14 cellular contexts compared by ENCODE assay signal in the genomic region with DNA sequence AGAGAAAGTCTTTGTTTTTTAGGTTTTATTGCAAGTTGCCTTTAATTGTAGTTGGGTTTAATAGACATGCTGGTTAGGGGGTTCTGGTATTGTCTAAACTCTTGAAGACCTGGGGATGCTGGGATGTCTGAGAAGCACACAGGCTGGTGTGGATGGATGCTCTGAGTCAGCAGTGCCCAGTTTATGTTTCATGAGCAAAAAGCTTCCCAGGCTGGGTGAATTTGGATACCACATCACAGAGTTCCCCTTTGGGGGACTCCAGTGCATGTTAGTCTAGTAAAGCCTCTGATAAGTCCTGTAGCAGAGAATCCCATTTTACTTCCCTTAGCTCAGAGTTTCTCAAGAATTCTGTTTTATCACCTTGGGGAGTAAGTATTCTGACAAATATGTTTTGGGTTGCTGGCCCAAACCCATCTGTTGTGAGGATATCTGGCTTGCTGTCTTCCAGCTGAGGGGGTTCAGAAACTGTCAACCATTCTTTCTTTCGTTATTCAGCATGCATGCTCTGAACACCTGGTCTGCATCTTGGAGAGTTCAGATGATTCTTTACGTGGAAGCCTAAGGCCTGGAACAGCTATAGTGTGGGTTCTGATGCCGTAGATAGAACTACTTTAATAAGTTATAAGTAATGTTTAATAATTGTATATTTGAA.
DNase-seq lines count a peak whose midpoint lies in the region; ATAC-seq and TF ChIP-seq lines count a peak whose summit lies in the region.
"Had no signal": no experiment of that assay in that cellular context is flagged by ENCODE, and none has a peak within 500 bp of the region (broad histone marks: within the 10 kb centered on the region; RNA-seq: fewer than 3 reads in every experiment).

No MANE protein-coding gene starts in this region.

- H3K27me3 Mint-ChIP-seq in T-helper 2 cell treated with Interferon-gamma antibody and Interleukin-4, amounts not matched to agents 5 μg/mL and 100 μg/mL, for 36 hours (ENCODE audit: low read depth) = no peaks in the 10 kb centered on the region
- H3K27me3 Mint-ChIP-seq in stimulated activated naive CD8-positive, alpha-beta T cell treated with anti-CD3 and anti-CD28 coated beads, Interleukin-15, amount 100 ng/mL, for 72 hours = no peaks in the 10 kb centered on the region

- ATAC-seq in HG02852 (IDR thresholded peaks at IDR 0.05; ENCODE audit: unreplicated experiment) (peak; percentile 66), heart left ventricle (no peak)
- ATAC-seq in stimulated activated naive CD8-positive, alpha-beta T cell treated with anti-CD3 and anti-CD28 coated beads, Interleukin-15, amount 100 ng/mL, for 72 hours = peak; percentile 74

- no peaks in the 10 kb centered on the region for H3K4me1 ChIP-seq in heart left ventricle
- H3K4me1 ChIP-seq: ascending aorta, stomach had no signal

- no peaks in the 10 kb centered on the region for H3K27me3 ChIP-seq in heart left ventricle
- H3K27me3 ChIP-seq: ascending aorta, stomach had no signal

- peaks cover 12% of the 10 kb centered on the region for H3K36me3 Mint-ChIP-seq in T-helper 2 cell treated with Interferon-gamma antibody and Interleukin-4, amounts not matched to agents 5 μg/mL and 100 μg/mL, for 36 hours (ENCODE audit: low read depth)

- no peak overlapping the region for H3K27ac ChIP-seq in heart left ventricle
- H3K27ac ChIP-seq: ascending aorta, HL-60, stomach had no signal

- no peaks in the 10 kb centered on the region for H3K9me3 ChIP-seq in heart left ventricle
- H3K9me3 ChIP-seq: ascending aorta, stomach had no signal

- H3K4me1 Mint-ChIP-seq in T-helper 2 cell treated with Interferon-gamma antibody and Interleukin-4, amounts not matched to agents 5 μg/mL and 100 μg/mL, for 36 hours (ENCODE audit: low read depth) = peaks cover 60% of the 10 kb centered on the region
- peaks cover 27% of the 10 kb centered on the region for H3K4me1 Mint-ChIP-seq in stimulated activated naive CD8-positive, alpha-beta T cell treated with anti-CD3 and anti-CD28 coated beads, Interleukin-15, amount 100 ng/mL, for 72 hours

- no peak overlapping the region for H3K4me3 ChIP-seq in heart left ventricle
- H3K4me3 ChIP-seq: ascending aorta, stomach had no signal

- peak; percentile 15 for DNase-seq in stimulated activated CD4-positive, alpha-beta T cell treated with anti-CD3 and anti-CD28 coated beads, Interleukin-1b, Interleukin-23, amount 100 ng/mL, for 48 hours
- no peak for DNase-seq in stimulated activated CD4-positive, alpha-beta T cell treated with anti-CD3 and anti-CD28 coated beads, Interleukin-4, amount 100 ng/mL, for 1 hour
- peak; percentile 19 for DNase-seq in T-helper 2 cell treated with Interferon-gamma antibody and Interleukin-4, amounts not matched to agents 5 μg/mL and 100 μg/mL, for 36 hours (ENCODE audit: low spot score)
- DNase-seq in stimulated activated naive CD8-positive, alpha-beta T cell treated with anti-CD3 and anti-CD28 coated beads, Interleukin-15, amount 100 ng/mL, for 72 hours = peak in 1 of 2 donors; percentile 29
- DNase-seq in activated gamma-delta T cell (lab: John Stamatoyannopoulos, UW) (no peak), DMS114 treated with DMSO at 0.1 percent for 48 hours (lab: John Stamatoyannopoulos, UW; ENCODE audit: unreplicated experiment) (no peak), heart left ventricle (no peak)
- DNase-seq: H9, stomach, SW 1271 had no signal

- no peak for TF ChIP-seq POLR2A in heart left ventricle (IDR thresholded peaks at IDR 0.05)

- no peak overlapping the region for H3K4me3 Mint-ChIP-seq in T-helper 2 cell treated with Interferon-gamma antibody and Interleukin-4, amounts not matched to agents 5 μg/mL and 100 μg/mL, for 36 hours
- H3K4me3 Mint-ChIP-seq in stimulated activated naive CD8-positive, alpha-beta T cell treated with anti-CD3 and anti-CD28 coated beads, Interleukin-15, amount 100 ng/mL, for 72 hours = peak overlapping the region; percentile 5 to 7
- H3K4me3 Mint-ChIP-seq: H9 had no signal

- peak overlapping the region; percentile 72 for H3K27ac Mint-ChIP-seq in T-helper 2 cell treated with Interferon-gamma antibody and Interleukin-4, amounts not matched to agents 5 μg/mL and 100 μg/mL, for 36 hours
- peak overlapping the region in 1 of 2 donors; percentile 84 for H3K27ac Mint-ChIP-seq in stimulated activated naive CD8-positive, alpha-beta T cell treated with anti-CD3 and anti-CD28 coated beads, Interleukin-15, amount 100 ng/mL, for 72 hours
- H3K27ac Mint-ChIP-seq: H9, progenitor cell of endocrine pancreas had no signal

- intact Hi-C loops in heart left ventricle (cut with DNase I) = no loop called here

- H3K36me3 ChIP-seq in heart left ventricle = no peaks in the 10 kb centered on the region
- H3K36me3 ChIP-seq: ascending aorta, stomach had no signal

- no peak for TF ChIP-seq CTCF in heart left ventricle (IDR thresholded peaks at IDR 0.05)

- 56 to 76% (median 68%) methylated on average over 3 of the region's 3 CpGs for WGBS in heart left ventricle, 4 donors

- H3K9me3 Mint-ChIP-seq in T-helper 2 cell treated with Interferon-gamma antibody and Interleukin-4, amounts not matched to agents 5 μg/mL and 100 μg/mL, for 36 hours = no peaks in the 10 kb centered on the region
- no peaks in the 10 kb centered on the region for H3K9me3 Mint-ChIP-seq in stimulated activated naive CD8-positive, alpha-beta T cell treated with anti-CD3 and anti-CD28 coated beads, Interleukin-15, amount 100 ng/mL, for 72 hours
- H3K9me3 Mint-ChIP-seq: H9 had no signal

Comparison
In these comparisons a context has a peak if more than half of its experiments do, and no peak if none do; other contexts are left out.
1. DNase-seq: peak in stimulated activated CD4-positive, alpha-beta T cell treated with anti-CD3 and anti-CD28 coated beads, Interleukin-1b, Interleukin-23, amount 100 ng/mL, for 48 hours (single experiment) and T-helper 2 cell treated with Interferon-gamma antibody and Interleukin-4, amounts not matched to agents 5 μg/mL and 100 μg/mL, for 36 hours (single experiment); none in stimulated activated CD4-positive, alpha-beta T cell treated with anti-CD3 and anti-CD28 coated beads, Interleukin-4, amount 100 ng/mL, for 1 hour (single experiment), activated gamma-delta T cell (single experiment), DMS114 treated with DMSO at 0.1 percent for 48 hours (single experiment) and heart left ventricle (0 of 5).
2. ATAC-seq: peak in HG02852 (single experiment) and stimulated activated naive CD8-positive, alpha-beta T cell treated with anti-CD3 and anti-CD28 coated beads, Interleukin-15, amount 100 ng/mL, for 72 hours (single experiment); none in heart left ventricle (0 of 4).